18 cellular contexts compared by ENCODE assay signal in genomic region chr7:52547301-52547920, GRCh38.
"Had no signal": no experiment of that assay in that cellular context is flagged by ENCODE, and none has a peak within 500 bp of the region (broad histone marks: within the 10 kb centered on the region; RNA-seq: fewer than 3 reads in every experiment).

No MANE protein-coding gene starts in this region.

- H3K36me3 ChIP-seq: transverse colon had no signal

- DNase-seq: activated CD4-positive, alpha-beta T cell treated with anti-CD3 and anti-CD28 coated beads, Interleukin-2, amount 10 ng/mL, durations not matched to agents 24 days and 14 days; activated CD4-positive, CD25-positive, alpha-beta regulatory T cell; activated CD8-positive, alpha-beta memory T cell treated with anti-CD3 and anti-CD28 coated beads, Interleukin-2, amount 50 U/mL, for 48 hours; activated gamma-delta T cell treated with Interleukin-2 at 50 U/mL for 16 hours; amniotic stem cell; body of pancreas; caudate nucleus; left ventricle myocardium superior; natural killer cell; occipital lobe; right cardiac atrium; stimulated activated CD4-positive, alpha-beta T cell treated with anti-CD3 and anti-CD28 coated beads, Interleukin-4, amount 100 ng/mL, for 24 hours; stimulated activated naive CD4-positive, alpha-beta T cell; transverse colon had no signal

- H3K4me1 Mint-ChIP-seq: activated CD4-positive, alpha-beta T cell treated with anti-CD3 and anti-CD28 coated beads, Interleukin-2, amount 10 ng/mL, durations not matched to agents 24 days and 14 days; memory B cell; natural killer cell had no signal

- H3K4me1 ChIP-seq: body of pancreas, transverse colon had no signal

- H3K36me3 Mint-ChIP-seq: activated naive CD8-positive, alpha-beta T cell; memory B cell; natural killer cell had no signal

- H3K27me3 Mint-ChIP-seq: activated CD4-positive, alpha-beta T cell treated with anti-CD3 and anti-CD28 coated beads, Interleukin-2, amount 10 ng/mL, durations not matched to agents 24 days and 14 days; activated naive CD8-positive, alpha-beta T cell; memory B cell had no signal

- H3K4me3 Mint-ChIP-seq: activated CD4-positive, alpha-beta T cell treated with anti-CD3 and anti-CD28 coated beads, Interleukin-2, amount 10 ng/mL, durations not matched to agents 24 days and 14 days; activated naive CD8-positive, alpha-beta T cell; memory B cell; natural killer cell had no signal

- H3K27me3 ChIP-seq: body of pancreas, transverse colon had no signal

- ATAC-seq: body of pancreas, esophagus mucosa, left ventricle myocardium superior, natural killer cell, right cardiac atrium had no signal

- H3K4me3 ChIP-seq: body of pancreas, skin epidermis, transverse colon had no signal

- H3K27ac ChIP-seq: body of pancreas, skin epidermis, transverse colon had no signal

- H3K27ac Mint-ChIP-seq: activated CD4-positive, alpha-beta T cell treated with anti-CD3 and anti-CD28 coated beads, Interleukin-2, amount 10 ng/mL, durations not matched to agents 24 days and 14 days; activated naive CD8-positive, alpha-beta T cell; memory B cell; natural killer cell had no signal

- H3K9me3 ChIP-seq: body of pancreas, transverse colon had no signal
